Comparison of ENCODE assay signal across 1 cellular context in the genomic region with DNA sequence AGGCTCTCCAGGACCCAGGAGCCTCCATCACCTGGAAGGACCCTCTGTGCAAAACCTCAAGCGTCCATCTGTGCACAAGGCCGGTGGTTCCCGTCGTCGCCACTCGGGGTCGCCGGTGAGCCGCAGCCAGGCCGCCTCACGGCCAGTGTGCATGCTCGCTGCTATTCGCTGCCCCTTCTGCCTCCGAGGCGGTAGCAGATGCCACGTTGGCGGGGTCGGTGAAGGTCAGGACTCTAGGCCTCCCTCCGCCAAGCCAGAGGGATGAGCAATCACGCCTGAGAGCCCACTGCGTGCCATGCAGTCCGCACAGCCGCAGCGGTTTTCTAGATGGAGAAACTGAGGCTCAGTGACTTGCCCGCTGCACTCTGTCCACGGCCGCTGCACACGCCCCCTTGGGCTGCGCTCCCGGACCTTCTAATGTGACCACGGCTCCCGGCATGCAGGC.
TF ChIP-seq lines count a peak whose summit lies in the region.

No MANE protein-coding gene starts in this region.

TF ChIP-seq in K562, 482 proteins besides CTCF, POLR2A, EP300 and RAD21 (continued from another document):
- TF ChIP-seq, protein P1, sequence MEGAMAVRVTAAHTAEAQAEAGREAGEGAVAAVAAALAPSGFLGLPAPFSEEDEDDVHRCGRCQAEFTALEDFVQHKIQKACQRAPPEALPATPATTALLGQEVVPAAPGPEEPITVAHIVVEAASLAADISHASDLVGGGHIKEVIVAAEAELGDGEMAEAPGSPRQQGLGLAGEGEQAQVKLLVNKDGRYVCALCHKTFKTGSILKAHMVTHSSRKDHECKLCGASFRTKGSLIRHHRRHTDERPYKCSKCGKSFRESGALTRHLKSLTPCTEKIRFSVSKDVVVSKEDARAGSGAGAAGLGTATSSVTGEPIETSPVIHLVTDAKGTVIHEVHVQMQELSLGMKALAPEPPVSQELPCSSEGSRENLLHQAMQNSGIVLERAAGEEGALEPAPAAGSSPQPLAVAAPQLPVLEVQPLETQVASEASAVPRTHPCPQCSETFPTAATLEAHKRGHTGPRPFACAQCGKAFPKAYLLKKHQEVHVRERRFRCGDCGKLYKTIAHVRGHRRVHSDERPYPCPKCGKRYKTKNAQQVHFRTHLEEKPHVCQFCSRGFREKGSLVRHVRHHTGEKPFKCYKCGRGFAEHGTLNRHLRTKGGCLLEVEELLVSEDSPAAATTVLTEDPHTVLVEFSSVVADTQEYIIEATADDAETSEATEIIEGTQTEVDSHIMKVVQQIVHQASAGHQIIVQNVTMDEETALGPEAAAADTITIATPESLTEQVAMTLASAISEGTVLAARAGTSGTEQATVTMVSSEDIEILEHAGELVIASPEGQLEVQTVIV (CRISPR knock-in tag; IDR thresholded peaks at IDR 0.05; ENCODE audit: borderline replicate concordance) = no peak
- TF ChIP-seq HMG20B (CRISPR knock-in tag; IDR thresholded peaks at IDR 0.05) (no peak), TAL1 (IDR thresholded peaks at IDR 0.05) (no peak), ELF1 (tag; IDR thresholded peaks at IDR 0.05) (no peak), ZNF436 (CRISPR knock-in tag; IDR thresholded peaks at IDR 0.05) (no peak), BDP1 (IDR thresholded peaks at IDR 0.05; ENCODE audit: insufficient read depth, insufficient read length) (no peak), CHCHD3 (CRISPR knock-in tag; IDR thresholded peaks at IDR 0.05) (no peak), ZNF224 (CRISPR knock-in tag; IDR thresholded peaks at IDR 0.05) (no peak), ATF7 (IDR thresholded peaks at IDR 0.05) (no peak), ZNF239 (CRISPR knock-in tag; IDR thresholded peaks at IDR 0.05) (no peak), NFIC (IDR thresholded peaks at IDR 0.05) (no peak), IRF9 (tag; IDR thresholded peaks at IDR 0.05) (no peak), MAX (CRISPR knock-in tag; IDR thresholded peaks at IDR 0.05) (peak; percentile 56), ZFPM2 (CRISPR knock-in tag; IDR thresholded peaks at IDR 0.05) (no peak), RBM15 (IDR thresholded peaks at IDR 0.05; ENCODE audit: insufficient read depth, low read length) (no peak), HDGF (IDR thresholded peaks at IDR 0.05) (no peak), HNRNPLL (IDR thresholded peaks at IDR 0.05; ENCODE audit: low read depth, low read length, poor library complexity, severe bottlenecking) (peak; percentile 21), NCOA1 (IDR thresholded peaks at IDR 0.05; ENCODE audit: low read depth) (no peak), FOS (IDR thresholded peaks at IDR 0.05; ENCODE audit: extremely low read depth, insufficient read length) (no peak), ZBED1 (IDR thresholded peaks at IDR 0.05) (no peak), ZFP1 (CRISPR knock-in tag; IDR thresholded peaks at IDR 0.05) (no peak), MECOM (CRISPR knock-in tag; IDR thresholded peaks at IDR 0.05) (no peak), ZNF780A (CRISPR knock-in tag; IDR thresholded peaks at IDR 0.05) (no peak), MYBL2 (IDR thresholded peaks at IDR 0.05; ENCODE audit: low read depth) (no peak), MYBL2 (CRISPR knock-in tag; IDR thresholded peaks at IDR 0.05; ENCODE audit: borderline replicate concordance) (no peak), ZNF696 (CRISPR knock-in tag; conservative IDR thresholded peaks at IDR 0.05) (no peak), NCOA6 (IDR thresholded peaks at IDR 0.05) (no peak), CREBBP (IDR thresholded peaks at IDR 0.05; ENCODE audit: low read depth, low read length) (no peak), TEAD1 (CRISPR knock-in tag; IDR thresholded peaks at IDR 0.05) (no peak), ZNF311 (CRISPR knock-in tag; IDR thresholded peaks at IDR 0.05) (no peak), TFAP4 (CRISPR knock-in tag; IDR thresholded peaks at IDR 0.05; ENCODE audit: borderline replicate concordance) (peak; percentile 59; the same call in 1 of the 2 replicates), NONO (IDR thresholded peaks at IDR 0.05; ENCODE audit: low read depth in 2 of 2, low read length in 1 of 2) (no peak), SIRT6 (IDR thresholded peaks at IDR 0.05; ENCODE audit: low read depth, low read length) (no peak), MTF1 (CRISPR knock-in tag; IDR thresholded peaks at IDR 0.05; ENCODE audit: borderline replicate concordance) (no peak), CCNT2 (IDR thresholded peaks at IDR 0.05; ENCODE audit: borderline replicate concordance, extremely low read depth, insufficient read length, low read depth, low read length) (no peak), PCBP1 (IDR thresholded peaks at IDR 0.05; ENCODE audit: low read depth, low read length, poor library complexity, severe bottlenecking) (no peak), TAF7 (tag; IDR thresholded peaks at IDR 0.05) (no peak)
- TF ChIP-seq, protein P2, sequence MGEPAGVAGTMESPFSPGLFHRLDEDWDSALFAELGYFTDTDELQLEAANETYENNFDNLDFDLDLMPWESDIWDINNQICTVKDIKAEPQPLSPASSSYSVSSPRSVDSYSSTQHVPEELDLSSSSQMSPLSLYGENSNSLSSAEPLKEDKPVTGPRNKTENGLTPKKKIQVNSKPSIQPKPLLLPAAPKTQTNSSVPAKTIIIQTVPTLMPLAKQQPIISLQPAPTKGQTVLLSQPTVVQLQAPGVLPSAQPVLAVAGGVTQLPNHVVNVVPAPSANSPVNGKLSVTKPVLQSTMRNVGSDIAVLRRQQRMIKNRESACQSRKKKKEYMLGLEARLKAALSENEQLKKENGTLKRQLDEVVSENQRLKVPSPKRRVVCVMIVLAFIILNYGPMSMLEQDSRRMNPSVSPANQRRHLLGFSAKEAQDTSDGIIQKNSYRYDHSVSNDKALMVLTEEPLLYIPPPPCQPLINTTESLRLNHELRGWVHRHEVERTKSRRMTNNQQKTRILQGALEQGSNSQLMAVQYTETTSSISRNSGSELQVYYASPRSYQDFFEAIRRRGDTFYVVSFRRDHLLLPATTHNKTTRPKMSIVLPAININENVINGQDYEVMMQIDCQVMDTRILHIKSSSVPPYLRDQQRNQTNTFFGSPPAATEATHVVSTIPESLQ (CRISPR knock-in tag; IDR thresholded peaks at IDR 0.05) = no peak
- TF ChIP-seq, protein P3, sequence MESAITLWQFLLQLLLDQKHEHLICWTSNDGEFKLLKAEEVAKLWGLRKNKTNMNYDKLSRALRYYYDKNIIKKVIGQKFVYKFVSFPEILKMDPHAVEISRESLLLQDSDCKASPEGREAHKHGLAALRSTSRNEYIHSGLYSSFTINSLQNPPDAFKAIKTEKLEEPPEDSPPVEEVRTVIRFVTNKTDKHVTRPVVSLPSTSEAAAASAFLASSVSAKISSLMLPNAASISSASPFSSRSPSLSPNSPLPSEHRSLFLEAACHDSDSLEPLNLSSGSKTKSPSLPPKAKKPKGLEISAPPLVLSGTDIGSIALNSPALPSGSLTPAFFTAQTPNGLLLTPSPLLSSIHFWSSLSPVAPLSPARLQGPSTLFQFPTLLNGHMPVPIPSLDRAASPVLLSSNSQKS (CRISPR knock-in tag; IDR thresholded peaks at IDR 0.05) = no peak
- TF ChIP-seq, protein P4, sequence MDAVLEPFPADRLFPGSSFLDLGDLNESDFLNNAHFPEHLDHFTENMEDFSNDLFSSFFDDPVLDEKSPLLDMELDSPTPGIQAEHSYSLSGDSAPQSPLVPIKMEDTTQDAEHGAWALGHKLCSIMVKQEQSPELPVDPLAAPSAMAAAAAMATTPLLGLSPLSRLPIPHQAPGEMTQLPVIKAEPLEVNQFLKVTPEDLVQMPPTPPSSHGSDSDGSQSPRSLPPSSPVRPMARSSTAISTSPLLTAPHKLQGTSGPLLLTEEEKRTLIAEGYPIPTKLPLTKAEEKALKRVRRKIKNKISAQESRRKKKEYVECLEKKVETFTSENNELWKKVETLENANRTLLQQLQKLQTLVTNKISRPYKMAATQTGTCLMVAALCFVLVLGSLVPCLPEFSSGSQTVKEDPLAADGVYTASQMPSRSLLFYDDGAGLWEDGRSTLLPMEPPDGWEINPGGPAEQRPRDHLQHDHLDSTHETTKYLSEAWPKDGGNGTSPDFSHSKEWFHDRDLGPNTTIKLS (IDR thresholded peaks at IDR 0.05; ENCODE audit: borderline replicate concordance, low read depth) = peak; percentile 78
- TF ChIP-seq, protein P5, sequence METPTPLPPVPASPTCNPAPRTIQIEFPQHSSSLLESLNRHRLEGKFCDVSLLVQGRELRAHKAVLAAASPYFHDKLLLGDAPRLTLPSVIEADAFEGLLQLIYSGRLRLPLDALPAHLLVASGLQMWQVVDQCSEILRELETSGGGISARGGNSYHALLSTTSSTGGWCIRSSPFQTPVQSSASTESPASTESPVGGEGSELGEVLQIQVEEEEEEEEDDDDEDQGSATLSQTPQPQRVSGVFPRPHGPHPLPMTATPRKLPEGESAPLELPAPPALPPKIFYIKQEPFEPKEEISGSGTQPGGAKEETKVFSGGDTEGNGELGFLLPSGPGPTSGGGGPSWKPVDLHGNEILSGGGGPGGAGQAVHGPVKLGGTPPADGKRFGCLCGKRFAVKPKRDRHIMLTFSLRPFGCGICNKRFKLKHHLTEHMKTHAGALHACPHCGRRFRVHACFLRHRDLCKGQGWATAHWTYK (CRISPR knock-in tag; IDR thresholded peaks at IDR 0.05) = 0 out of 2 replicates have a peak, but pooled peaks have one; percentile 36
- TF ChIP-seq, protein P6, sequence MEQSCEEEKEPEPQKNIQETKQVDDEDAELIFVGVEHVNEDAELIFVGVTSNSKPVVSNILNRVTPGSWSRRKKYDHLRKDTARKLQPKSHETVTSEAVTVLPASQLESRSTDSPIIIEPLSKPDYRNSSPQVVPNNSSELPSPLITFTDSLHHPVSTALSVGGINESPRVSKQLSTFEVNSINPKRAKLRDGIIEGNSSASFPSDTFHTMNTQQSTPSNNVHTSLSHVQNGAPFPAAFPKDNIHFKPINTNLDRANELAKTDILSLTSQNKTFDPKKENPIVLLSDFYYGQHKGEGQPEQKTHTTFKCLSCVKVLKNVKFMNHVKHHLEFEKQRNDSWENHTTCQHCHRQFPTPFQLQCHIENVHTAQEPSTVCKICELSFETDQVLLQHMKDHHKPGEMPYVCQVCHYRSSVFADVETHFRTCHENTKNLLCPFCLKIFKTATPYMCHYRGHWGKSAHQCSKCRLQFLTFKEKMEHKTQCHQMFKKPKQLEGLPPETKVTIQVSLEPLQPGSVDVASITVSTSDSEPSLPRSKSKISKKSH (CRISPR knock-in tag; IDR thresholded peaks at IDR 0.05) = no peak
- TF ChIP-seq, protein P7, sequence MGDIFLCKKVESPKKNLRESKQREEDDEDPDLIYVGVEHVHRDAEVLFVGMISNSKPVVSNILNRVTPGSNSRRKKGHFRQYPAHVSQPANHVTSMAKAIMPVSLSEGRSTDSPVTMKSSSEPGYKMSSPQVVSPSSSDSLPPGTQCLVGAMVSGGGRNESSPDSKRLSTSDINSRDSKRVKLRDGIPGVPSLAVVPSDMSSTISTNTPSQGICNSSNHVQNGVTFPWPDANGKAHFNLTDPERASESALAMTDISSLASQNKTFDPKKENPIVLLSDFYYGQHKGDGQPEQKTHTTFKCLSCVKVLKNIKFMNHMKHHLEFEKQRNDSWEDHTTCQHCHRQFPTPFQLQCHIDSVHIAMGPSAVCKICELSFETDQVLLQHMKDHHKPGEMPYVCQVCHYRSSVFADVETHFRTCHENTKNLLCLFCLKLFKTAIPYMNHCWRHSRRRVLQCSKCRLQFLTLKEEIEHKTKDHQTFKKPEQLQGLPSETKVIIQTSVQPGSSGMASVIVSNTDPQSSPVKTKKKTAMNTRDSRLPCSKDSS (IDR thresholded peaks at IDR 0.05; ENCODE audit: low read depth, partially characterized antibody) = no peak
- TF ChIP-seq, protein P8, sequence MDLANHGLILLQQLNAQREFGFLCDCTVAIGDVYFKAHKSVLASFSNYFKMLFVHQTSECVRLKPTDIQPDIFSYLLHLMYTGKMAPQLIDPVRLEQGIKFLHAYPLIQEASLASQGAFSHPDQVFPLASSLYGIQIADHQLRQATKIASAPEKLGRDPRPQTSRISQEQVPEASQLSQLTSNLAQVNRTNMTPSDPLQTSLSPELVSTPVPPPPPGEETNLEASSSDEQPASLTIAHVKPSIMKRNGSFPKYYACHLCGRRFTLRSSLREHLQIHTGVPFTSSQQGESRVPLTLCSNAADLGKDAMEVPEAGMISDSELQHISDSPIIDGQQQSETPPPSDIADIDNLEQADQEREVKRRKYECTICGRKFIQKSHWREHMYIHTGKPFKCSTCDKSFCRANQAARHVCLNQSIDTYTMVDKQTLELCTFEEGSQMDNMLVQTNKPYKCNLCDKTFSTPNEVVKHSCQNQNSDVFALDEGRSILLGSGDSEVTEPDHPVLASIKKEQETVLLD (IDR thresholded peaks at IDR 0.05) = no peak
